In the genomic region with DNA sequence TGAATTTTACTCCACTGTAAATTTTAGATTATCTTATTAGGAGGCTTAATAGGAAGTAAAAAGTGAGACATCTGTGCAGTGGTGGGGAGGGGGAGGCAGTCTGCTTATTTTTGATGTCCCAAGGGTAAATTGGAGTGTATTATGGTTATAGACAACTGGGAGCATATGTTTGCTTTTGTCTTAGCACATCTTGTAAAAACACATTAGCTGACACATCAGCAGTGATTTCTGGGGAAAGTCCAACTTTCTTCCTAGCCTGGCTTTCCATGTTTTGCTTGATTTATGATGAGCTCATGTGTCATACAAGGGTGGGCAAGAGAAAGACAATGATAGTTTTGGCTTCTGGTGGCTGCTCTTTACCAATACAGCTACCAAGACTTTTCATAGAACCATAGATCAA, we compare ENCODE assay signal across 17 cellular contexts. TPM values are rescaled to one million over a fixed set of nuclear protein-coding genes. Genes with fewer than 3 reads are reported as not detected.
A peak's percentile ranks its signal among the peaks of the same experiment; 100 is the strongest.
DNase-seq lines count a peak whose midpoint lies in the region; ATAC-seq and TF ChIP-seq lines count a peak whose summit lies in the region.
"Had no signal": no experiment of that assay in that cellular context is flagged by ENCODE, and none has a peak within 500 bp of the region (broad histone marks: within the 10 kb centered on the region; RNA-seq: fewer than 3 reads in every experiment).

No MANE protein-coding gene starts in this region.

- H2AFZ ChIP-seq in SK-N-SH (ENCODE audit: low read depth) = no peak overlapping the region
- H2AFZ ChIP-seq: PC-9 had no signal

- TF ChIP-seq CTCF in SK-N-SH (IDR thresholded peaks at IDR 0.05) (no peak), fibroblast of the aortic adventitia (IDR thresholded peaks at IDR 0.05; ENCODE audit: insufficient read depth, low read length) (no peak)

- H3K9ac ChIP-seq in BLaER1 = no peak overlapping the region
- no peak overlapping the region for H3K9ac ChIP-seq in SK-N-SH

- H4K20me1 ChIP-seq in BLaER1 (no peaks in the 10 kb centered on the region), SK-N-SH (ENCODE audit: insufficient read depth) (no peaks in the 10 kb centered on the region)

- no peaks in the 10 kb centered on the region for H3K79me2 ChIP-seq in SK-N-SH (ENCODE audit: insufficient read depth)

- TF ChIP-seq EP300 in SK-N-SH (IDR thresholded peaks at IDR 0.05; ENCODE audit: borderline replicate concordance in 1 of 2, low read depth in 1 of 2, low read length in 1 of 2) = peak in 1 of 2 experiments; percentile 60; a peak in 2 of 4 replicates

- H3K4me1 ChIP-seq in BLaER1 (peaks cover 8% of the 10 kb centered on the region), SK-N-SH (ENCODE audit: control insufficient read depth in 1 of 2, insufficient read depth in 2 of 2, low read depth in 1 of 2, low read length in 1 of 2) (peaks cover 7 to 8% of the 10 kb centered on the region in 2 experiments; a peak in 3 of 4 replicates)

- POLR2A ChIA-PET in SK-N-SH (lab: Yijun Ruan, JAX) = no interaction called here

- H3K27me3 ChIP-seq in BLaER1 = no peaks in the 10 kb centered on the region
- H3K27me3 ChIP-seq in SK-N-SH (ENCODE audit: insufficient read depth) = no peaks in the 10 kb centered on the region

- peaks cover 5% of the 10 kb centered on the region for H3F3A ChIP-seq in SK-N-SH (replicated peaks; ENCODE audit: insufficient read depth)

- no peak for ATAC-seq in GM19035 (IDR thresholded peaks at IDR 0.05; ENCODE audit: unreplicated experiment)
- no peak for ATAC-seq in HG02970 (IDR thresholded peaks at IDR 0.05; ENCODE audit: low FRiP score, unreplicated experiment)

- H3K9me3 ChIP-seq in BLaER1 (peaks cover 9% of the 10 kb centered on the region; the same call in 1 of the 2 replicates), SK-N-SH (no peaks in the 10 kb centered on the region)

- peak overlapping the region; percentile 35 for H3K4me2 ChIP-seq in BLaER1
- peak overlapping the region; percentile 23; the same call in 1 of the 2 replicates for H3K4me2 ChIP-seq in SK-N-SH
- H3K4me2 ChIP-seq: PC-9 had no signal

- TF ChIP-seq RAD21 in SK-N-SH (IDR thresholded peaks at IDR 0.05; ENCODE audit: low read length) = no peak

- H3K36me3 ChIP-seq in BLaER1 (no peaks in the 10 kb centered on the region), SK-N-SH (replicated peaks in 1 of 2; ENCODE audit: control insufficient read depth in 1 of 2, insufficient read depth in 2 of 2, low read length in 1 of 2) (no peaks in the 10 kb centered on the region)

- DNase-seq in LHCN-M2 (ENCODE audit: low read depth) = peak; percentile 9
- peak; percentile 44 for DNase-seq in SK-N-SH
- DNase-seq in fibroblast of the aortic adventitia (ENCODE audit: low read depth) = peak; percentile 54
- DNase-seq in NCI-H345 treated with DMSO at 0.1 percent for 48 hours (lab: John Stamatoyannopoulos, UW; ENCODE audit: unreplicated experiment) = no peak
- no peak for DNase-seq in retina
- DNase-seq: 8988T; Calu3; CD4-positive, CD25-positive, alpha-beta regulatory T cell; MV-4-11; NCI-H1417 treated with DMSO at 0.1 percent for 48 hours; NCI-H2029; NCI-H526 treated with DMSO at 0.1 percent for 48 hours; PC-9 had no signal

- no peak overlapping the region for H3K4me3 ChIP-seq in BLaER1
- no peak overlapping the region for H3K4me3 ChIP-seq in SK-N-SH (ENCODE audit: low read depth in 2 of 2, low read length in 1 of 2)
- H3K4me3 ChIP-seq in fibroblast of the aortic adventitia (ENCODE audit: low read depth, low read length) = no peak overlapping the region
- H3K4me3 ChIP-seq: PC-9 had no signal

- CTCF ChIA-PET in SK-N-SH (lab: Yijun Ruan, JAX) = no interaction called here

- no peak overlapping the region for H3K27ac ChIP-seq in BLaER1
- peak overlapping the region in 1 of 2 experiments; percentile 50; a peak in 2 of 4 replicates for H3K27ac ChIP-seq in SK-N-SH (ENCODE audit: low read depth in 2 of 2, low read length in 1 of 2)
- H3K27ac ChIP-seq: PC-9 had no signal

- H3K9me2 ChIP-seq in SK-N-SH = no peaks in the 10 kb centered on the region

TF ChIP-seq in SK-N-SH, 30 proteins besides CTCF, POLR2A, EP300 and RAD21:
- TF ChIP-seq, protein P1, sequence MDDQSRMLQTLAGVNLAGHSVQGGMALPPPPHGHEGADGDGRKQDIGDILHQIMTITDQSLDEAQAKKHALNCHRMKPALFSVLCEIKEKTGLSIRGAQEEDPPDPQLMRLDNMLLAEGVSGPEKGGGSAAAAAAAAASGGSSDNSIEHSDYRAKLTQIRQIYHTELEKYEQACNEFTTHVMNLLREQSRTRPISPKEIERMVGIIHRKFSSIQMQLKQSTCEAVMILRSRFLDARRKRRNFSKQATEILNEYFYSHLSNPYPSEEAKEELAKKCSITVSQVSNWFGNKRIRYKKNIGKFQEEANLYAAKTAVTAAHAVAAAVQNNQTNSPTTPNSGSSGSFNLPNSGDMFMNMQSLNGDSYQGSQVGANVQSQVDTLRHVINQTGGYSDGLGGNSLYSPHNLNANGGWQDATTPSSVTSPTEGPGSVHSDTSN (IDR thresholded peaks at IDR 0.05) = no peak
- TF ChIP-seq MEF2A (IDR thresholded peaks at IDR 0.05; ENCODE audit: borderline replicate concordance, low read depth) (no peak), SMC3 (IDR thresholded peaks at IDR 0.05; ENCODE audit: low read depth, low read length) (no peak), RCOR1 (IDR thresholded peaks at IDR 0.05; ENCODE audit: low read length) (0 out of 2 replicates have a peak, but pooled peaks have one; percentile 23), GABPA (IDR thresholded peaks at IDR 0.05; ENCODE audit: low read depth) (no peak)

RNA-seq across cellular contexts. Expression of gene ANO3, which starts 4.0 kb away (rescaled TPM):
- total RNA-seq in LHCN-M2 (2014; rRNA removed) (not detected in 2 replicates), fibroblast of the aortic adventitia (ENCODE audit: low replicate concordance) (0.98 and 5.9 TPM in 2 replicates)
- polyA plus RNA-seq in LHCN-M2 (2012) = not detected
- polyA plus RNA-seq in SK-N-SH (2012; rRNA removed) = 0.13 and 0.32 TPM in 2 replicates
- polyA plus RNA-seq in SK-N-SH (2012; cell fraction: cytosol; rRNA removed) = 0.28 and 0.33 TPM in 2 replicates
- polyA plus RNA-seq in SK-N-SH (2012; cell fraction: nucleus; rRNA removed) = 0.11 and 0.38 TPM in 2 replicates
- total RNA-seq: Calu3; CD4-positive, CD25-positive, alpha-beta regulatory T cell; PC-9 had no signal
- polyA plus RNA-seq: CD4-positive, CD25-positive, alpha-beta regulatory T cell; IgD-negative memory B cell had no signal

Comparison
In these comparisons a context has a peak if more than half of its experiments do, and no peak if none do; other contexts are left out.
1. DNase-seq: peak in LHCN-M2 (single experiment), SK-N-SH (single experiment) and fibroblast of the aortic adventitia (single experiment); none in NCI-H345 treated with DMSO at 0.1 percent for 48 hours (single experiment) and retina (single experiment).